In genomic region chr17:42536048-42536371, GRCh38 we compare ENCODE assay signal across 8 cellular contexts. TPM values are rescaled to one million over a fixed set of nuclear protein-coding genes. Genes with fewer than 3 reads are reported as not detected.
DNase-seq lines count a peak whose midpoint lies in the region; ATAC-seq and TF ChIP-seq lines count a peak whose summit lies in the region.

NAGLU (plus strand) TSS chr17:42536241; CDS start chr17:42536273, 32 bp downstream.

- H3K27ac ChIP-seq in PC-9 (peak within 1 kb of the TSS; percentile 36; the same call in 1 of the 2 replicates), esophagus (ENCODE audit: low read depth in 2 of 2, low read length in 1 of 2) (peak within 1 kb of the TSS; percentile 92 to 96), muscle layer of duodenum (ENCODE audit: low read length) (peak within 1 kb of the TSS; percentile 93)

- no peaks in the 10 kb centered on the region for H3K9me3 Mint-ChIP-seq in IgD-negative memory B cell
- no peaks in the 10 kb centered on the region for H3K9me3 Mint-ChIP-seq in activated T-cell treated with anti-CD3 and anti-CD28 coated beads, Interleukin-2, amount 50 U/mL, for 4 hours

- no peaks in the 10 kb centered on the region for H4K20me1 ChIP-seq in PC-9 (ENCODE audit: insufficient read depth)

- WGBS in esophagus, 2 donors = 0% methylated on average over 19 to 40 of the region's 40 CpGs

- H3K4me1 Mint-ChIP-seq in IgD-negative memory B cell = peaks cover 20 to 24% (median 23%) of the 10 kb centered on the region in 3 donors
- peaks cover 38% of the 10 kb centered on the region for H3K4me1 Mint-ChIP-seq in activated T-cell treated with anti-CD3 and anti-CD28 coated beads, Interleukin-2, amount 50 U/mL, for 4 hours (ENCODE audit: low read depth)

- H3K36me3 ChIP-seq in PC-9 (ENCODE audit: low read depth) (peaks cover 6% of the 10 kb centered on the region; the same call in 1 of the 2 replicates), esophagus (ENCODE audit: control insufficient read depth in 2 of 2, insufficient read depth in 2 of 2, low read length in 1 of 2) (peaks cover 2 to 17% of the 10 kb centered on the region in 2 donors), muscle layer of duodenum (ENCODE audit: control insufficient read depth in 1 of 2, insufficient read depth in 2 of 2, low read length in 2 of 2) (peaks cover 8 to 18% of the 10 kb centered on the region in 2 donors)

- H3K9me3 ChIP-seq in PC-9 (ENCODE audit: insufficient read depth, low read depth) (no peaks in the 10 kb centered on the region), esophagus (ENCODE audit: control insufficient read depth in 2 of 2, insufficient read depth in 1 of 2, low read depth in 1 of 2, low read length in 1 of 2) (no peaks in the 10 kb centered on the region), muscle layer of duodenum (ENCODE audit: control insufficient read depth in 1 of 2, low read length in 2 of 2) (no peaks in the 10 kb centered on the region)

- no peaks in the 10 kb centered on the region for H3K36me3 Mint-ChIP-seq in IgD-negative memory B cell
- peaks cover 5% of the 10 kb centered on the region for H3K36me3 Mint-ChIP-seq in activated T-cell treated with anti-CD3 and anti-CD28 coated beads, Interleukin-2, amount 50 U/mL, for 4 hours (ENCODE audit: insufficient read depth)

- H3K4me1 ChIP-seq in PC-9 (replicated peaks; ENCODE audit: insufficient read depth) (peaks cover 23% of the 10 kb centered on the region), esophagus (ENCODE audit: control insufficient read depth in 2 of 2, insufficient read depth in 2 of 2, low read length in 1 of 2) (peaks cover 2 to 19% of the 10 kb centered on the region in 2 donors), muscle layer of duodenum (ENCODE audit: control insufficient read depth in 1 of 2, insufficient read depth in 2 of 2, low read length in 2 of 2) (peaks cover 12 to 28% of the 10 kb centered on the region in 2 donors)

- H3K9me2 ChIP-seq in PC-9 (ENCODE audit: insufficient read depth) = no peaks in the 10 kb centered on the region

- peaks cover 10% of the 10 kb centered on the region for H3K79me2 ChIP-seq in PC-9 (ENCODE audit: low read depth)

- intact Hi-C loops in PC-9 (cut with micrococcal nuclease; ENCODE audit: unreplicated experiment) = loop anchor here (2.0 kb wide), 1 partner anchor 27 kb away; the partner anchor contains the start of gene COASY

- peak; percentile 70 for DNase-seq in DMS114 treated with DMSO at 0.1 percent for 48 hours (lab: John Stamatoyannopoulos, UW; ENCODE audit: unreplicated experiment)
- peak; percentile 66 to 86 for DNase-seq in PC-9
- peak; percentile 73 for DNase-seq in activated T-cell treated with anti-CD3 and anti-CD28 coated beads, Interleukin-2, amount 50 U/mL, for 4 hours
- DNase-seq in stimulated activated CD8-positive, alpha-beta memory T cell treated with anti-CD3 and anti-CD28 coated beads, Interleukin-7, amount 100 ng/mL, for 4 hours (ENCODE audit: low read depth in 2 of 2) = peak; percentile 58 to 82

- TF ChIP-seq CTCF in PC-9 (conservative IDR thresholded peaks at IDR 0.05) = no peak

- no peaks in the 10 kb centered on the region for H3K27me3 ChIP-seq in PC-9 (ENCODE audit: insufficient read depth, low read depth)
- H3K27me3 ChIP-seq in esophagus (ENCODE audit: control insufficient read depth in 1 of 2, insufficient read depth in 2 of 2, low read length in 2 of 2) = no peaks in the 10 kb centered on the region
- H3K27me3 ChIP-seq in muscle layer of duodenum (ENCODE audit: low read depth, low read length) = no peaks in the 10 kb centered on the region

- peak within 1 kb of the TSS; percentile 65 for H2AFZ ChIP-seq in PC-9

- peak within 1 kb of the TSS; percentile 86 to 94 (median 90) for H3K4me3 Mint-ChIP-seq in IgD-negative memory B cell
- peak within 1 kb of the TSS; percentile 83 for H3K4me3 Mint-ChIP-seq in activated T-cell treated with anti-CD3 and anti-CD28 coated beads, Interleukin-2, amount 50 U/mL, for 4 hours

- H3K4me3 ChIP-seq in PC-9 = peak within 1 kb of the TSS; percentile 61
- H3K4me3 ChIP-seq in esophagus (ENCODE audit: low read depth in 1 of 2, low read length in 2 of 2) = peak within 1 kb of the TSS; percentile 75 to 86
- peak within 1 kb of the TSS; percentile 80 to 82 for H3K4me3 ChIP-seq in muscle layer of duodenum (ENCODE audit: low read depth in 1 of 2, low read length in 2 of 2)

- POLR2A ChIA-PET in PC-9 (lab: Charles Lee; ENCODE audit: unreplicated experiment) = interaction anchor here (0.7 to 0.8 kb wide), 2 partner anchors 19 to 127 kb away, joined by 3 read pairs; no protein-coding TSS in a partner anchor

- H3K27me3 Mint-ChIP-seq in IgD-negative memory B cell = no peaks in the 10 kb centered on the region
- no peaks in the 10 kb centered on the region for H3K27me3 Mint-ChIP-seq in activated T-cell treated with anti-CD3 and anti-CD28 coated beads, Interleukin-2, amount 50 U/mL, for 4 hours (ENCODE audit: low read depth)

- peak; percentile 71 for ATAC-seq in GM21529 (IDR thresholded peaks at IDR 0.05; ENCODE audit: unreplicated experiment)
- ATAC-seq in activated T-cell treated with anti-CD3 and anti-CD28 coated beads, Interleukin-2, amount 50 U/mL, for 4 hours = peak; percentile 87 to 91

- peak within 1 kb of the TSS; percentile 81 to 97 (median 95) for H3K27ac Mint-ChIP-seq in IgD-negative memory B cell

- H3F3A ChIP-seq in PC-9 (ENCODE audit: insufficient read depth, low read depth) = peaks cover 30% of the 10 kb centered on the region; the same call in 1 of the 2 replicates

- H3K4me2 ChIP-seq in PC-9 = peak within 1 kb of the TSS; percentile 88

- CTCF ChIA-PET in PC-9 (lab: Charles Lee) = no interaction called here

- BruUV-seq in PC-9 (replicated peaks; lab: Mats Ljungman, UMichigan) = no TSS peak

RNA-seq across cellular contexts. Expression of gene NAGLU, which starts in this region (rescaled TPM):
- 14.4 TPM for polyA plus RNA-seq in IgD-negative memory B cell
- total RNA-seq in PC-9 (2021) = 18.2 and 20.6 TPM in 2 replicates
- 10 to 100 TPM; 11.6 to 12.9 (median 12.0) TPM for total RNA-seq in activated T-cell treated with anti-CD3 and anti-CD28 coated beads, Interleukin-2, amount 50 U/mL, for 4 hours
- polyA plus RNA-seq in esophagus = 10 to 100 TPM; 17.6 to 18.8 TPM

Comparison
In these comparisons a context has a peak if more than half of its experiments do, and no peak if none do; other contexts are left out.
1. Peak in every context shown above with its lines: DNase-seq, ATAC-seq, H3K4me3 ChIP-seq and H3K27ac ChIP-seq.
2. H3K27ac ChIP-seq: peak in every context shown above with its lines; median percentile 94 in esophagus; 93 in muscle layer of duodenum; 36 in PC-9.